Comparison of ENCODE assay signal across 8 cellular contexts in the genomic region with DNA sequence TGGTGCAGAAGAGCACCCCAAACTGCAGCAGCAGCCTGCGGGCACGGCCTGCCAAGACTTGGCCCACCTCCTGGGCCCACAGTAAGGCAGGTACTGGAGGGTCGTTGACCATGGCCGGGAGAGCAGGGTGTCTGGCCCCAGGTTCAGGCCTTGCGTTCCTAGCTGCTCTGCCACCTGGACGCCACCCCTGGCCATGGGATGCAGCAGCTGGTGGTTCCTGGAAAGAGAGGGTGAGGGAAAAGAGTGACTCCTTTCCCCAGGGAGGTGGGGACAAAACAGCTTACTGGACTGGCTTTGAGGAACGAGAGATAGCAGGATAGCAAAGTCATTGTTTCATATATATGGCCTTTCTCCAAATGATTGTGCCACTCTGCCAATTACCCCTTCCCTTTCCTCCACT. TPM values are rescaled to one million over a fixed set of nuclear protein-coding genes. Genes with fewer than 3 reads are reported as not detected.
DNase-seq lines count a peak whose midpoint lies in the region; ATAC-seq and TF ChIP-seq lines count a peak whose summit lies in the region.

No MANE protein-coding gene starts in this region.

- no peak overlapping the region for H2AK5ac ChIP-seq in mesendoderm (ENCODE audit: low read length)

- peaks cover 9% of the 10 kb centered on the region; the same call in 1 of the 2 replicates for H3K4me1 ChIP-seq in Caco-2
- peaks cover 3 to 16% of the 10 kb centered on the region in 2 donors for H3K4me1 ChIP-seq in breast epithelium
- peaks cover 13% of the 10 kb centered on the region for H3K4me1 ChIP-seq in mesendoderm (ENCODE audit: control insufficient read depth, low read depth, low read length)

- BruUV-seq in Caco-2 (replicated peaks; lab: Mats Ljungman, UMichigan), result no TSS peak

- peak overlapping the region; percentile 89 for H3K56ac ChIP-seq in mesendoderm (ENCODE audit: low read length)

- no peak for TF ChIP-seq CTCF in Caco-2 (IDR thresholded peaks at IDR 0.05; ENCODE audit: insufficient read depth in 1 of 2, low read depth in 1 of 2, low read length in 1 of 2, severe bottlenecking in 1 of 2, unreplicated experiment in 1 of 2)
- no peak for TF ChIP-seq CTCF in breast epithelium (IDR thresholded peaks at IDR 0.05)
- no peak for TF ChIP-seq CTCF in GM13977 (IDR thresholded peaks at IDR 0.05; ENCODE audit: extremely low read depth, insufficient read depth, missing control alignments)

- H2BK5ac ChIP-seq in mesendoderm (ENCODE audit: low read length), result no peak overlapping the region

- POLR2A ChIA-PET in Caco-2 (lab: Charles Lee), result interaction anchor here (0.6 to 1.8 kb wide), 7 partner anchors 22 to 132 kb away, joined by 5 to 18 read pairs (median 6); a partner anchor contains a TSS

- H3K27ac ChIP-seq in breast epithelium, result peak overlapping the region; percentile 83 to 92
- H3K27ac ChIP-seq in mesendoderm (ENCODE audit: low read depth, low read length), result no peak overlapping the region

- DNase-seq in Caco-2 (no peak), NCI-H1105 treated with DMSO at 0.1 percent for 48 hours (lab: John Stamatoyannopoulos, UW) (peak; percentile 66), breast epithelium (ENCODE audit: low spot score in 2 of 2) (no peak), mesendoderm (peak; percentile 39), GM13977 (ENCODE audit: low spot score) (no peak), NCI-H345 (lab: John Stamatoyannopoulos, UW) (no peak), occipital lobe (lab: John Stamatoyannopoulos, UW) (no peak)

- H3K4me1 Mint-ChIP-seq in Caco-2 (ENCODE audit: low read depth, unreplicated experiment), result peaks cover 18% of the 10 kb centered on the region

- peak overlapping the region; percentile 84 for H3K9ac ChIP-seq in mesendoderm (ENCODE audit: low read length)

- no peak overlapping the region for H4K5ac ChIP-seq in mesendoderm (ENCODE audit: low read length)

- intact Hi-C loops in Caco-2 (cut with micrococcal nuclease; ENCODE audit: unreplicated experiment), result no loop called here
- intact Hi-C loops in breast epithelium (cut with DNase I; ENCODE audit: low total_unique reads), result no loop called here

- no peak overlapping the region for H2BK120ac ChIP-seq in mesendoderm (ENCODE audit: low read depth, low read length)

- no peaks in the 10 kb centered on the region for H3K9me3 ChIP-seq in Caco-2
- no peaks in the 10 kb centered on the region for H3K9me3 ChIP-seq in breast epithelium

- in situ Hi-C loops in GM13977 (cut with MboI; ENCODE audit: low pct_unique_long_range_greater_than_20kb, low sequenced_read_pairs, unreplicated experiment), result no loop called here

- no peak overlapping the region for H3K23ac ChIP-seq in mesendoderm (ENCODE audit: low read length)

- peak overlapping the region; percentile 55 for H3K4me3 ChIP-seq in Caco-2 (ENCODE audit: low read depth, low read length)
- H3K4me3 ChIP-seq in breast epithelium, result peak overlapping the region; percentile 64 to 87 (median 75)
- H3K4me3 ChIP-seq in mesendoderm (ENCODE audit: low read length), result peak overlapping the region; percentile 83

- peak overlapping the region; percentile 47 for H3K4me2 ChIP-seq in mesendoderm (ENCODE audit: low read length)

- peak overlapping the region; percentile 97 for H3K27ac Mint-ChIP-seq in Caco-2 (ENCODE audit: unreplicated experiment)

- H3K27me3 Mint-ChIP-seq in Caco-2 (ENCODE audit: insufficient read depth, unreplicated experiment), result no peaks in the 10 kb centered on the region

- H3K79me1 ChIP-seq in mesendoderm (ENCODE audit: low read length), result peaks cover 7% of the 10 kb centered on the region

- H3K27me3 ChIP-seq in Caco-2 (replicated peaks; ENCODE audit: control insufficient read depth, insufficient read depth, low read length) (no peaks in the 10 kb centered on the region), breast epithelium (no peaks in the 10 kb centered on the region), mesendoderm (ENCODE audit: insufficient read depth, low read length, poor library complexity) (no peaks in the 10 kb centered on the region)

- no peak for TF ChIP-seq POLR2A in breast epithelium (IDR thresholded peaks at IDR 0.05)

- peak overlapping the region; percentile 96 for H3K4me3 Mint-ChIP-seq in Caco-2 (ENCODE audit: unreplicated experiment)

- no peak overlapping the region for H2BK15ac ChIP-seq in mesendoderm (replicated peaks; ENCODE audit: low read depth)

- WGBS in mesendoderm (ENCODE audit: extremely low coverage, insufficient coverage, low lambda C conversion rate), result no CpG with 5 or more reads among the region's 7 CpGs

- peaks cover 9% of the 10 kb centered on the region for H3K79me2 ChIP-seq in mesendoderm (ENCODE audit: control insufficient read depth, insufficient read depth, low read length)

- H3K36me3 ChIP-seq in Caco-2 (ENCODE audit: control insufficient read depth, insufficient read depth, low read length) (peaks cover 1% of the 10 kb centered on the region; the same call in 1 of the 2 replicates), breast epithelium (no peaks in the 10 kb centered on the region), mesendoderm (ENCODE audit: control insufficient read depth, insufficient read depth, low read length) (no peaks in the 10 kb centered on the region)

- peaks cover 77% of the 10 kb centered on the region for H3K36me3 Mint-ChIP-seq in Caco-2 (ENCODE audit: insufficient read depth, unreplicated experiment)

- no peak overlapping the region for H4K8ac ChIP-seq in mesendoderm (ENCODE audit: low read depth, low read length)

- H3K4ac ChIP-seq in mesendoderm (ENCODE audit: low read depth, low read length), result no peak overlapping the region

- no peak for ATAC-seq in HG03439 (IDR thresholded peaks at IDR 0.05; ENCODE audit: unreplicated experiment)

- CTCF ChIA-PET in Caco-2 (lab: Charles Lee), result interaction anchor here (0.6 to 1.8 kb wide), 6 partner anchors 19 to 197 kb away, joined by 3 to 7 read pairs (median 4); a partner anchor contains a TSS

- H3K18ac ChIP-seq in mesendoderm (ENCODE audit: low read length), result no peak overlapping the region

- no peaks in the 10 kb centered on the region for H3K9me3 Mint-ChIP-seq in Caco-2 (ENCODE audit: unreplicated experiment)

RNA-seq across cellular contexts. Expression of a gene that starts 1.8 kb away (rescaled TPM):
- 39.2 and 48.2 TPM in 2 replicates for total RNA-seq in Caco-2 (2022)
- 10 to 100 TPM; 40.2 to 58.4 (median 54.1) TPM for total RNA-seq in breast epithelium
- polyA plus RNA-seq in mesendoderm (2013, experiment 1 of 2), result 105 TPM
- 100 TPM for polyA plus RNA-seq in mesendoderm (2013, experiment 2 of 2)
- total RNA-seq in occipital lobe, result 133 TPM

RNA-seq across cellular contexts. Expression of a gene that starts 2.1 kb away (rescaled TPM):
- total RNA-seq in Caco-2 (2022) (not detected in 2 replicates), breast epithelium (not detected), occipital lobe (20.0 TPM)
- polyA plus RNA-seq in mesendoderm (2013, experiment 1 of 2), result 5.2 TPM
- polyA plus RNA-seq in mesendoderm (2013, experiment 2 of 2), result 5.0 TPM

RNA-seq across cellular contexts. Expression of a gene that starts 16.1 kb away (rescaled TPM):
- total RNA-seq in Caco-2 (2022) (0.35 and 0.64 TPM in 2 replicates), breast epithelium (10 to 100 TPM in 2 of 3 donors, 1 to 10 TPM in 1; 9.8 to 15.1 (median 13.6) TPM), occipital lobe (0.16 TPM)
- 0.15 TPM for polyA plus RNA-seq in mesendoderm (2013, experiment 1 of 2)
- polyA plus RNA-seq in mesendoderm (2013, experiment 2 of 2), result 0.13 TPM

RNA-seq across cellular contexts. Expression of a gene that starts 21.9 kb away (rescaled TPM):
- 60.0 and 62.9 TPM in 2 replicates for total RNA-seq in Caco-2 (2022)
- 10 to 100 TPM; 22.3 to 24.5 (median 23.6) TPM for total RNA-seq in breast epithelium
- polyA plus RNA-seq in mesendoderm (2013, experiment 1 of 2), result 28.5 TPM
- 28.3 TPM for polyA plus RNA-seq in mesendoderm (2013, experiment 2 of 2)
- total RNA-seq in occipital lobe, result 17.0 TPM

RNA-seq across cellular contexts. Expression of a gene that starts 22.9 kb away (rescaled TPM):
- total RNA-seq in Caco-2 (2022), result 47.0 and 53.6 TPM in 2 replicates
- total RNA-seq in breast epithelium, result 10 to 100 TPM; 19.2 to 26.2 (median 25.8) TPM
- polyA plus RNA-seq in mesendoderm (2013, experiment 1 of 2), result 41.8 TPM
- 41.4 TPM for polyA plus RNA-seq in mesendoderm (2013, experiment 2 of 2)
- total RNA-seq in occipital lobe, result 23.7 TPM

Comparison
In these comparisons a context has a peak if more than half of its experiments do, and no peak if none do; other contexts are left out.
1. DNase-seq: peak in NCI-H1105 treated with DMSO at 0.1 percent for 48 hours (single experiment) and mesendoderm (single experiment); none in Caco-2 (0 of 2), breast epithelium (0 of 2), GM13977 (single experiment), NCI-H345 (single experiment) and occipital lobe (single experiment).
2. RNA of a gene that starts 2.1 kb away (total RNA-seq): 20.0 TPM in occipital lobe (single experiment); not detected in Caco-2 and not detected in breast epithelium; every median in the first group is over 10 times any median in the second.
3. Peak in every context shown above with its lines, with median percentiles within 50 percentile points of each other: H3K4me3 ChIP-seq.